8 cellular contexts compared by ENCODE assay signal in the genomic region with DNA sequence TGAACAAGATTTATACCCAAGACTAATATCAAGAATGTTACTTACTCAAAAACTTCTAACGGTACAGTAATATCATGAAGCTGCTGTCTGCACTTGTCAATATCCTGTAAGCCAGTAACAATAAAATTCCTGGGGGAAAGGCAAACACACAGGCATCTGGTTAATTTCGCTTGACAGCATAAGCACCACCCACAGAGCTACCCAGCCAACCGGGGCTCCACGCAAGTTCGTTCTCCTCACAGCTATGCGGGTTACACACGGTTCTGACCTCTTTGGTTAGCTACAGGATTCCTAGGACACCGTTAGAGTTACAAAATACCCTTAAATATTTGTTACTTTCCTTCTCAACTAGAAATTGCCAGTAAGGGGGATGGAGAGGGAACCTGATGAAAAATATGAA. TPM values are rescaled to one million over a fixed set of nuclear protein-coding genes. Genes with fewer than 3 reads are reported as not detected.
DNase-seq lines count a peak whose midpoint lies in the region; ATAC-seq, FAIRE-seq and TF ChIP-seq lines count a peak whose summit lies in the region.

No MANE protein-coding gene starts in this region.

- H3K27ac ChIP-seq in DND-41 (ENCODE audit: low read length) (peak overlapping the region; percentile 81; the same call in 1 of the 2 replicates), pancreas (no peak overlapping the region)

- FAIRE-seq in pancreas (lab: Jason Lieb, UNC): no peak

- intact Hi-C loops in pancreas (cut with DNase I): no loop called here

- H4K20me1 ChIP-seq in DND-41 (ENCODE audit: insufficient read depth, low read length): peaks cover 40% of the 10 kb centered on the region; the same call in 1 of the 2 replicates

- peaks cover 55% of the 10 kb centered on the region for H3K36me3 ChIP-seq in DND-41 (ENCODE audit: insufficient read depth, low read length)
- H3K36me3 ChIP-seq in pancreas: peaks cover 2 to 34% (median 2%) of the 10 kb centered on the region in 3 donors

- DNase-seq in DND-41: no peak
- DNase-seq in RKO (ENCODE audit: low spot score): peak; percentile 40
- DNase-seq in epithelial cell of proximal tubule (ENCODE audit: low read depth): no peak
- peak in 1 of 6 donors; percentile 8 for DNase-seq in pancreas
- no peak for DNase-seq in stimulated activated naive CD4-positive, alpha-beta T cell (lab: John Stamatoyannopoulos, UW)
- DNase-seq in stimulated activated naive CD4-positive, alpha-beta T cell treated with Interleukin-2 at 50 U/mL for 16 hours (lab: John Stamatoyannopoulos, UW): no peak

- H3K4me3 ChIP-seq in DND-41 (ENCODE audit: low read depth in 1 of 2, low read length in 2 of 2) (peak overlapping the region; percentile 41 to 65), epithelial cell of proximal tubule (ENCODE audit: low read depth, low read length) (peak overlapping the region; percentile 97), pancreas (peak overlapping the region; percentile 91 to 99 (median 96))

- ATAC-seq in DND-41 (ENCODE audit: insufficient read depth, low read depth) (no peak), pancreas (no peak), GM21381 (IDR thresholded peaks at IDR 0.05; ENCODE audit: unreplicated experiment) (no peak), GM18873 (IDR thresholded peaks at IDR 0.05; ENCODE audit: low FRiP score, unreplicated experiment) (no peak)

- H3K27me3 ChIP-seq in DND-41 (ENCODE audit: insufficient read depth, low read length, poor library complexity) (no peaks in the 10 kb centered on the region), pancreas (no peaks in the 10 kb centered on the region)

- peak overlapping the region; percentile 81 for H3K4me2 ChIP-seq in DND-41 (ENCODE audit: insufficient read depth, low read length)

- H3K79me2 ChIP-seq in DND-41 (ENCODE audit: insufficient read depth, low read length): peaks cover 60% of the 10 kb centered on the region

- TF ChIP-seq CTCF in DND-41 (IDR thresholded peaks at IDR 0.05; ENCODE audit: borderline replicate concordance, extremely low read depth, low read length, poor library complexity, severe bottlenecking): no peak
- no peak for TF ChIP-seq CTCF in epithelial cell of proximal tubule (conservative IDR thresholded peaks at IDR 0.05; ENCODE audit: low read depth, low read length)
- TF ChIP-seq CTCF in pancreas (IDR thresholded peaks at IDR 0.05): no peak

- peak overlapping the region; percentile 87 for H3K9ac ChIP-seq in DND-41 (ENCODE audit: low read depth, low read length)

- no peaks in the 10 kb centered on the region for H3K9me3 ChIP-seq in DND-41 (ENCODE audit: insufficient read depth, low read length, severe bottlenecking)
- no peaks in the 10 kb centered on the region for H3K9me3 ChIP-seq in pancreas

- H2AFZ ChIP-seq in DND-41 (ENCODE audit: low read depth, low read length): no peak overlapping the region

- H3K4me1 ChIP-seq in DND-41 (ENCODE audit: insufficient read depth, low read length) (peaks cover 35% of the 10 kb centered on the region), pancreas (peaks cover 0 to 13% (median 4%) of the 10 kb centered on the region in 3 donors)

- 74 to 76% methylated on average over 8 of the region's 8 CpGs for WGBS in pancreas, 2 donors

RNA-seq across cellular contexts. Expression of a gene that starts 1.2 kb away (rescaled TPM):
- total RNA-seq in epithelial cell of proximal tubule (28.3 and 38.3 TPM in 2 replicates), pancreas (10 to 100 TPM; 10.9 to 20.5 (median 14.4) TPM)
- 10 to 100 TPM; 17.4 to 25.1 TPM for polyA plus RNA-seq in pancreas
